ENCODE assay signal across 8 cellular contexts in genomic region chrX:48957827-48958634, GRCh38. TPM values are rescaled to one million over a fixed set of nuclear protein-coding genes. Genes with fewer than 3 reads are reported as not detected.
DNase-seq lines count a peak whose midpoint lies in the region; ATAC-seq and TF ChIP-seq lines count a peak whose summit lies in the region.

No MANE protein-coding gene starts in this region.

- peak; percentile 41 to 54 for TF ChIP-seq POLR2A in gastroesophageal sphincter (IDR thresholded peaks at IDR 0.05)

- CTCF ChIA-PET in activated naive CD4-positive, alpha-beta T cell treated with anti-CD3 and anti-CD28 coated beads, Interleukin-2, amount 10 ng/mL, durations not matched to agents 7 days and 5 days (lab: Charles Lee): interaction anchor here (1.1 to 1.2 kb wide), 2 partner anchors 14 to 86 kb away, joined by 4 read pairs; partner anchors contain the start of gene TFE3

- H3K27ac ChIP-seq in gastroesophageal sphincter (peak overlapping the region; percentile 91 to 100 (median 92)), neutrophil (peak overlapping the region; percentile 100), substantia nigra (ENCODE audit: low read depth, low read length, poor library complexity, severe bottlenecking) (peak overlapping the region; percentile 97)

- in situ Hi-C loops in SK-MEL-5 (cut with HindIII; ENCODE audit: low pct_unique_long_range_greater_than_20kb, low sequenced_read_pairs): no loop called here

- H3K4me1 Mint-ChIP-seq in HFFc6 (ENCODE audit: low read depth): peaks cover 22% of the 10 kb centered on the region
- peaks cover 55% of the 10 kb centered on the region for H3K4me1 Mint-ChIP-seq in activated naive CD4-positive, alpha-beta T cell treated with anti-CD3 and anti-CD28 coated beads, Interleukin-2, amount 10 ng/mL, durations not matched to agents 7 days and 5 days

- H3K36me3 ChIP-seq in gastroesophageal sphincter (peaks cover 0 to 5% of the 10 kb centered on the region in 2 donors), neutrophil (peaks cover 8% of the 10 kb centered on the region)

- no peak for TF ChIP-seq CTCF in HFFc6 (IDR thresholded peaks at IDR 0.05)
- peak in 1 of 4 experiments; percentile 9 for TF ChIP-seq CTCF in gastroesophageal sphincter (IDR thresholded peaks at IDR 0.05)
- TF ChIP-seq CTCF in neutrophil (IDR thresholded peaks at IDR 0.05): peak; percentile 49

- H3K4me3 Mint-ChIP-seq in HFFc6: peak overlapping the region; percentile 98
- peak overlapping the region; percentile 98 for H3K4me3 Mint-ChIP-seq in activated naive CD4-positive, alpha-beta T cell treated with anti-CD3 and anti-CD28 coated beads, Interleukin-2, amount 10 ng/mL, durations not matched to agents 7 days and 5 days

- no peaks in the 10 kb centered on the region for H3K9me3 Mint-ChIP-seq in HFFc6
- H3K9me3 Mint-ChIP-seq in activated naive CD4-positive, alpha-beta T cell treated with anti-CD3 and anti-CD28 coated beads, Interleukin-2, amount 10 ng/mL, durations not matched to agents 7 days and 5 days: no peaks in the 10 kb centered on the region

- peak; percentile 94 for ATAC-seq in gastroesophageal sphincter

- WGBS in gastroesophageal sphincter (ENCODE audit: low coverage in 1 of 2), 2 donors: 0% methylated on average over 13 of the region's 66 CpGs; no CpG with 5 or more reads in 1 of the 2 donors

- H3K36me3 Mint-ChIP-seq in HFFc6 (ENCODE audit: low read depth): no peaks in the 10 kb centered on the region
- H3K36me3 Mint-ChIP-seq in activated naive CD4-positive, alpha-beta T cell treated with anti-CD3 and anti-CD28 coated beads, Interleukin-2, amount 10 ng/mL, durations not matched to agents 7 days and 5 days: peaks cover 19% of the 10 kb centered on the region

- H3K27me3 ChIP-seq in gastroesophageal sphincter: no peaks in the 10 kb centered on the region
- H3K27me3 ChIP-seq in neutrophil: no peaks in the 10 kb centered on the region

- TF ChIP-seq EP300 in gastroesophageal sphincter (IDR thresholded peaks at IDR 0.05): no peak

- no peaks in the 10 kb centered on the region for H3K9me3 ChIP-seq in gastroesophageal sphincter
- H3K9me3 ChIP-seq in neutrophil: no peaks in the 10 kb centered on the region

- H3K4me3 ChIP-seq in gastroesophageal sphincter (peak overlapping the region; percentile 73 to 99), neutrophil (ENCODE audit: low read depth in 1 of 2, low read length in 1 of 2) (peak overlapping the region; percentile 65 to 86)

- H3K4me1 ChIP-seq in gastroesophageal sphincter: peaks cover 5 to 46% (median 5%) of the 10 kb centered on the region in 3 donors
- peaks cover 30 to 51% of the 10 kb centered on the region in 2 experiments for H3K4me1 ChIP-seq in neutrophil (ENCODE audit: control insufficient read depth in 1 of 2, insufficient read depth in 1 of 2, low read depth in 1 of 2, low read length in 1 of 2)

- H3K27me3 Mint-ChIP-seq in HFFc6 (ENCODE audit: insufficient read depth): no peaks in the 10 kb centered on the region; the same call in 1 of the 2 replicates
- peaks cover 3% of the 10 kb centered on the region for H3K27me3 Mint-ChIP-seq in activated naive CD4-positive, alpha-beta T cell treated with anti-CD3 and anti-CD28 coated beads, Interleukin-2, amount 10 ng/mL, durations not matched to agents 7 days and 5 days

- peak overlapping the region; percentile 100 for H3K27ac Mint-ChIP-seq in HFFc6
- H3K27ac Mint-ChIP-seq in activated naive CD4-positive, alpha-beta T cell treated with anti-CD3 and anti-CD28 coated beads, Interleukin-2, amount 10 ng/mL, durations not matched to agents 7 days and 5 days: peak overlapping the region; percentile 100

- DNase-seq in GM04503 (ENCODE audit: low read depth) (peak; percentile 88), HFFc6 (peak; percentile 97), NAMALWA (ENCODE audit: low spot score) (peak; percentile 96), SK-MEL-5 (ENCODE audit: low read depth, low spot score) (peak; percentile 97), substantia nigra (lab: John Stamatoyannopoulos, UW) (peak; percentile 50 to 98 (median 91))
- peak; percentile 95 for DNase-seq in activated naive CD4-positive, alpha-beta T cell treated with anti-CD3 and anti-CD28 coated beads, Interleukin-2, amount 10 ng/mL, durations not matched to agents 7 days and 5 days

RNA-seq across cellular contexts. Expression of gene OTUD5, which starts 0.6 kb away (rescaled TPM):
- total RNA-seq in HFFc6 (2021; fragmentation: NEBNext Ultra II Directional; extraction: Animal tissue kit (Norgen Biotek cat#: 25700)): 10 to 100 TPM; 47.6 to 55.0 (median 52.7) TPM
- 22.7 and 26.2 TPM in 2 replicates for total RNA-seq in SK-MEL-5 (2014; rRNA removed; shearing (Covaris generic))
- polyA plus RNA-seq in SK-MEL-5 (2015; cell fraction: cytosol; rRNA removed): 52.9 and 55.3 TPM in 2 replicates
- 83.0 and 95.1 TPM in 2 replicates for polyA plus RNA-seq in SK-MEL-5 (2015; cell fraction: nucleus; rRNA removed)
- 10 to 100 TPM; 36.8 to 54.3 (median 47.7) TPM for total RNA-seq in gastroesophageal sphincter

RNA-seq across cellular contexts. Expression of gene KCND1, which starts 13.6 kb away (rescaled TPM):
- total RNA-seq in HFFc6 (2021; fragmentation: NEBNext Ultra II Directional; extraction: Animal tissue kit (Norgen Biotek cat#: 25700)): 1 to 10 TPM; 3.0 to 6.2 (median 5.4) TPM
- total RNA-seq in SK-MEL-5 (2014; rRNA removed; shearing (Covaris generic)): 0.13 and 0.24 TPM in 2 replicates
- 0.12 and 0.25 TPM in 2 replicates for polyA plus RNA-seq in SK-MEL-5 (2015; cell fraction: cytosol; rRNA removed)
- 1.7 and 20.7 TPM in 2 replicates for polyA plus RNA-seq in SK-MEL-5 (2015; cell fraction: nucleus; rRNA removed)
- total RNA-seq in gastroesophageal sphincter: 1 to 10 TPM in 3 of 4 donors, under 1 TPM in 1; 0.78 to 2.7 (median 1.7) TPM

RNA-seq across cellular contexts. Expression of gene PIM2, which starts 39.2 kb away (rescaled TPM):
- 1 to 10 TPM; 5.8 to 7.5 (median 6.5) TPM for total RNA-seq in HFFc6 (2021; fragmentation: NEBNext Ultra II Directional; extraction: Animal tissue kit (Norgen Biotek cat#: 25700))
- total RNA-seq in SK-MEL-5 (2014; rRNA removed; shearing (Covaris generic)): 8.6 and 9.8 TPM in 2 replicates
- 11.1 and 11.5 TPM in 2 replicates for polyA plus RNA-seq in SK-MEL-5 (2015; cell fraction: cytosol; rRNA removed)
- polyA plus RNA-seq in SK-MEL-5 (2015; cell fraction: nucleus; rRNA removed): 10.0 and 15.3 TPM in 2 replicates
- 1 to 10 TPM; 4.7 to 7.4 (median 7.0) TPM for total RNA-seq in gastroesophageal sphincter

RNA-seq across cellular contexts. Expression of gene GRIPAP1, which starts 44.0 kb away (rescaled TPM):
- total RNA-seq in HFFc6 (2021; fragmentation: NEBNext Ultra II Directional; extraction: Animal tissue kit (Norgen Biotek cat#: 25700)): 10 to 100 TPM; 23.2 to 32.1 (median 27.5) TPM
- 16.6 and 17.0 TPM in 2 replicates for total RNA-seq in SK-MEL-5 (2014; rRNA removed; shearing (Covaris generic))
- polyA plus RNA-seq in SK-MEL-5 (2015; cell fraction: cytosol; rRNA removed): 25.8 and 30.4 TPM in 2 replicates
- 127 and 132 TPM in 2 replicates for polyA plus RNA-seq in SK-MEL-5 (2015; cell fraction: nucleus; rRNA removed)
- total RNA-seq in gastroesophageal sphincter: 10 to 100 TPM; 28.1 to 62.6 (median 33.9) TPM

RNA-seq across cellular contexts. Expression of gene SLC35A2, which starts 46.6 kb away (rescaled TPM):
- 10 to 100 TPM; 45.0 to 53.7 (median 47.0) TPM for total RNA-seq in HFFc6 (2021; fragmentation: NEBNext Ultra II Directional; extraction: Animal tissue kit (Norgen Biotek cat#: 25700))
- 27.9 and 31.0 TPM in 2 replicates for total RNA-seq in SK-MEL-5 (2014; rRNA removed; shearing (Covaris generic))
- 52.6 TPM in 2 replicates for polyA plus RNA-seq in SK-MEL-5 (2015; cell fraction: cytosol; rRNA removed)
- polyA plus RNA-seq in SK-MEL-5 (2015; cell fraction: nucleus; rRNA removed): 30.1 and 45.5 TPM in 2 replicates
- 10 to 100 TPM in 3 of 4 donors, 1 to 10 TPM in 1; 8.1 to 12.8 (median 11.9) TPM for total RNA-seq in gastroesophageal sphincter

Comparison
In these comparisons a context has a peak if more than half of its experiments do, and no peak if none do; other contexts are left out.
1. Peak in every context shown above with its lines: DNase-seq, ATAC-seq, H3K4me3 ChIP-seq and H3K27ac ChIP-seq.